ENCODE assay signal across 23 cellular contexts in the genomic region with DNA sequence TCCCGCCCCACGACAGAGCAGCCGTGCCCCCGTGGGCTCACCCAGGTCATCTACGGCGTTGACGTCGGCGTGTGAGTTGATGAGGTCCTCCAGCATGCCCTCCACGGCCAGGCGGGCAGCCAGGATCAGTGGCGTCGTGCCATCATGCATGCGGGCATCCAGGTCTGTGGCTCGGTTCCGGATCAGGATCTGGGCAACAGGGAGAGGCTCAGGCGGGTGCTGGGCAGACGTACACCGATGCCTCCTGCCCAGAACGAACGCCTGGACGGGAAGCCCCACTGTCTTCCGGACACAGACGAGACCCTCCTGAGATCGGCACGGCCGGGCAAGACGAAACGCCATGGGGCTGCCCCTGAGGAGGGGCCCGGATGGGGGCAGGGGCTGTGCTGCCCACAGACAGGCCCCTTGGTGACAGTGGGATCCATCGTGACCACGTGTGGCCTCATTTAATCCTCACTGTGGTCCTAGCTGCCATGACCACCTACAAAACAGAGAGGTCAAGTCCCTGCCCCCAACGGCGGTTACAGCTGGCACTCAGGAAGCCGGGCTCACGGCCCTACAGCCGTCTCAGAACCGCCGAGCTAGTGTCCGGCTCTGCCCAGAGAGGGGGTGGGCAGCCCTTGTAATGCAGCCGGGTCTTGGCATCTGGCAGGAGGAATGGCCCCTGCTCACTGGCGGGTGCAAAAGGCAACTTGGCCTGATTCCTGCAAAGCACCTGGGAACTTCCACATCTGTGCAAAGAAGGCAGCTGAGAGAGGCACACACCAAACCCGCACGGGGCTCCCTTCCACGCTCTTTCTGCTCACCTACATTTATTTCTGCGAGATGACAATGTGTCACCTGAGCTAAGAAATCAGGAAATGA. TPM values are rescaled to one million over a fixed set of nuclear protein-coding genes. Genes with fewer than 3 reads are reported as not detected.
DNase-seq lines count a peak whose midpoint lies in the region; ATAC-seq, FAIRE-seq and TF ChIP-seq lines count a peak whose summit lies in the region.
"Had no signal": no experiment of that assay in that cellular context is flagged by ENCODE, and none has a peak within 500 bp of the region (broad histone marks: within the 10 kb centered on the region; RNA-seq: fewer than 3 reads in every experiment).

No MANE protein-coding gene starts in this region.

- POLR2A ChIA-PET in HEK293T (lab: Yijun Ruan, JAX): no interaction called here

- peaks cover 7 to 34% of the 10 kb centered on the region in 2 donors for H3K36me3 ChIP-seq in body of pancreas (replicated peaks in 1 of 2; ENCODE audit: insufficient read depth in 1 of 2, low read depth in 2 of 2)
- H3K36me3 ChIP-seq in pancreas: peaks cover 8 to 74% (median 45%) of the 10 kb centered on the region in 3 donors
- H3K36me3 ChIP-seq: MG63 had no signal

- H3K9me3 ChIP-seq in body of pancreas (no peaks in the 10 kb centered on the region), pancreas (no peaks in the 10 kb centered on the region)
- H3K9me3 ChIP-seq: BLaER1, HAP-1, MG63 had no signal

- DNase-seq in G401 (ENCODE audit: low spot score) (peak; percentile 61), body of pancreas (peak; percentile 87 to 93 (median 93)), dorsolateral prefrontal cortex (peak in 1 of 10 donors; percentile 67), pancreas (peak in 4 of 6 donors; percentile 87 to 92 (median 90)), SIG-M5 (lab: John Stamatoyannopoulos, UW) (no peak), HEK293T (ENCODE audit: extremely low spot score) (no peak), DMS153 treated with DMSO at 0.1 percent for 48 hours (lab: John Stamatoyannopoulos, UW; ENCODE audit: unreplicated experiment) (no peak)
- DNase-seq: CD4-positive, CD25-positive, alpha-beta regulatory T cell; DMS53; GM23248; KG1; MG63; NCI-H2029; NCI-H446; NCI-H524 treated with DMSO at 0.1 percent for 48 hours; NCI-H774; PC-9; Right ventricle myocardium superior had no signal

- intact Hi-C loops in body of pancreas (cut with DNase I) (no loop called here), dorsolateral prefrontal cortex (cut with DNase I) (no loop called here), pancreas (cut with DNase I) (loop anchor here in 1 of 3 donors (5.0 kb wide), 1 partner anchor 133 kb away; no protein-coding TSS in a partner anchor)

- H3K27me3 ChIP-seq in body of pancreas (no peaks in the 10 kb centered on the region), dorsolateral prefrontal cortex (no peaks in the 10 kb centered on the region), pancreas (no peaks in the 10 kb centered on the region)
- H3K27me3 ChIP-seq: BLaER1, MG63 had no signal

- H3K27ac ChIP-seq in body of pancreas (peak overlapping the region; percentile 65 to 89 (median 80)), dorsolateral prefrontal cortex (peak overlapping the region in 42 of 59 donors; percentile 10 to 77 (median 40)), pancreas (peak overlapping the region; percentile 43 to 67 (median 56))
- H3K27ac ChIP-seq: BLaER1, GM23248, PC-9 had no signal

- FAIRE-seq in pancreas (lab: Jason Lieb, UNC): no peak
- FAIRE-seq: A204.1, G401.6, HTR-8/SVneo had no signal

- in situ Hi-C loops in G401 (cut with HindIII; ENCODE audit: low sequenced_read_pairs): no loop called here

- WGBS in body of pancreas, 2 donors: 52 to 83% methylated on average over 32 to 44 of the region's 46 CpGs
- 47 to 51% methylated on average over 46 of the region's 46 CpGs for WGBS in pancreas, 2 donors

- TF ChIP-seq CTCF in body of pancreas (IDR thresholded peaks at IDR 0.05): peak in 1 of 7 experiments; percentile 3
- TF ChIP-seq CTCF in dorsolateral prefrontal cortex (IDR thresholded peaks at IDR 0.05 in 54 of 56, conservative IDR thresholded peaks at IDR 0.05 in 2 of 56; ENCODE audit: low read depth in 1 of 56, partially characterized antibody in 56 of 56): no peak
- TF ChIP-seq CTCF in pancreas (IDR thresholded peaks at IDR 0.05): no peak

- ATAC-seq in body of pancreas (peak; percentile 80), pancreas (peak; percentile 71 to 85 (median 78))

- CTCF ChIA-PET in HEK293T (lab: Yijun Ruan, JAX): no interaction called here

- no peak for TF ChIP-seq POLR2A in body of pancreas (IDR thresholded peaks at IDR 0.05)

- no peak overlapping the region for H3K4me3 ChIP-seq in body of pancreas
- H3K4me3 ChIP-seq in dorsolateral prefrontal cortex: no peak overlapping the region
- no peak overlapping the region for H3K4me3 ChIP-seq in pancreas
- H3K4me3 ChIP-seq: BLaER1, GM23248, HAP-1, MG63, PC-9 had no signal

- peaks cover 32% of the 10 kb centered on the region for H3K4me1 ChIP-seq in body of pancreas
- peaks cover 22 to 26% (median 22%) of the 10 kb centered on the region in 3 donors for H3K4me1 ChIP-seq in pancreas
- H3K4me1 ChIP-seq: HAP-1 had no signal

TF ChIP-seq in HEK293T, 16 proteins besides CTCF, POLR2A, EP300 and RAD21:
- TF ChIP-seq, protein P1, sequence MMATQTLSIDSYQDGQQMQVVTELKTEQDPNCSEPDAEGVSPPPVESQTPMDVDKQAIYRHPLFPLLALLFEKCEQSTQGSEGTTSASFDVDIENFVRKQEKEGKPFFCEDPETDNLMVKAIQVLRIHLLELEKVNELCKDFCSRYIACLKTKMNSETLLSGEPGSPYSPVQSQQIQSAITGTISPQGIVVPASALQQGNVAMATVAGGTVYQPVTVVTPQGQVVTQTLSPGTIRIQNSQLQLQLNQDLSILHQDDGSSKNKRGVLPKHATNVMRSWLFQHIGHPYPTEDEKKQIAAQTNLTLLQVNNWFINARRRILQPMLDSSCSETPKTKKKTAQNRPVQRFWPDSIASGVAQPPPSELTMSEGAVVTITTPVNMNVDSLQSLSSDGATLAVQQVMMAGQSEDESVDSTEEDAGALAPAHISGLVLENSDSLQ (IDR thresholded peaks at IDR 0.05): no peak
- TF ChIP-seq L3MBTL2 (conservative IDR thresholded peaks at IDR 0.05): no peak
- TF ChIP-seq CTBP1 (IDR thresholded peaks at IDR 0.05; ENCODE audit: borderline replicate concordance): no peak
- TF ChIP-seq FOXM1 (IDR thresholded peaks at IDR 0.05; ENCODE audit: borderline replicate concordance): no peak
- no peak for TF ChIP-seq NFRKB (IDR thresholded peaks at IDR 0.05)
- TF ChIP-seq HDGF (IDR thresholded peaks at IDR 0.05; ENCODE audit: borderline replicate concordance): no peak
- no peak for TF ChIP-seq LEF1 (IDR thresholded peaks at IDR 0.05; ENCODE audit: borderline replicate concordance)
- no peak for TF ChIP-seq FOXK2 (IDR thresholded peaks at IDR 0.05)
- no peak for TF ChIP-seq ZNF384 (IDR thresholded peaks at IDR 0.05)
- no peak for TF ChIP-seq SP1 (IDR thresholded peaks at IDR 0.05)
- no peak for TF ChIP-seq ARNT (IDR thresholded peaks at IDR 0.05)
- no peak for TF ChIP-seq BHLHE40 (IDR thresholded peaks at IDR 0.05; ENCODE audit: borderline replicate concordance)
- no peak for TF ChIP-seq ELF4 (IDR thresholded peaks at IDR 0.05)

RNA-seq across cellular contexts. Expression of gene SEC16A, which starts 16.5 kb away (rescaled TPM):
- total RNA-seq in G401 (2014; rRNA removed; shearing (Covaris generic)): 4.1 and 7.2 TPM in 2 replicates
- total RNA-seq in body of pancreas (10 to 100 TPM; 35.3 to 75.8 TPM), dorsolateral prefrontal cortex (10 to 100 TPM; 52.6 to 89.0 (median 68.2) TPM), pancreas (10 to 100 TPM; 32.1 to 46.6 (median 39.5) TPM)
- polyA plus RNA-seq in pancreas: 10 to 100 TPM; 49.7 to 66.9 TPM

RNA-seq across cellular contexts. Expression of gene NOTCH1, which starts 46.5 kb away (rescaled TPM):
- 10.9 and 13.8 TPM in 2 replicates for total RNA-seq in G401 (2014; rRNA removed; shearing (Covaris generic))
- total RNA-seq in body of pancreas (10 to 100 TPM; 29.6 to 65.3 TPM), dorsolateral prefrontal cortex (10 to 100 TPM; 24.0 to 92.1 (median 38.8) TPM), pancreas (10 to 100 TPM; 19.6 to 39.8 (median 25.6) TPM)
- 10 to 100 TPM in 1 of 2 donors, 1 to 10 TPM in 1; 9.3 to 20.1 TPM for polyA plus RNA-seq in pancreas

RNA-seq across cellular contexts. Expression of gene INPP5E, which starts 59.7 kb away (rescaled TPM):
- 6.1 and 11.8 TPM in 2 replicates for total RNA-seq in G401 (2014; rRNA removed; shearing (Covaris generic))
- total RNA-seq in body of pancreas (10 to 100 TPM in 1 of 2 donors, 1 to 10 TPM in 1; 8.8 to 25.4 TPM), dorsolateral prefrontal cortex (10 to 100 TPM; 16.7 to 35.7 (median 23.5) TPM), pancreas (1 to 10 TPM; 3.8 to 10.0 (median 5.2) TPM)
- polyA plus RNA-seq in pancreas: 10 to 100 TPM; 13.9 to 14.9 TPM

Comparison
In these comparisons a context has a peak if more than half of its experiments do, and no peak if none do; other contexts are left out.
1. DNase-seq: peak in G401 (single experiment), body of pancreas (4 of 4) and pancreas (4 of 6); none in SIG-M5 (single experiment), HEK293T (single experiment) and DMS153 treated with DMSO at 0.1 percent for 48 hours (single experiment).
2. Peak in every context shown above with its lines, with median percentiles within 50 percentile points of each other: H3K27ac ChIP-seq.